ENCODE assay signal across 1 cellular context in the genomic region with DNA sequence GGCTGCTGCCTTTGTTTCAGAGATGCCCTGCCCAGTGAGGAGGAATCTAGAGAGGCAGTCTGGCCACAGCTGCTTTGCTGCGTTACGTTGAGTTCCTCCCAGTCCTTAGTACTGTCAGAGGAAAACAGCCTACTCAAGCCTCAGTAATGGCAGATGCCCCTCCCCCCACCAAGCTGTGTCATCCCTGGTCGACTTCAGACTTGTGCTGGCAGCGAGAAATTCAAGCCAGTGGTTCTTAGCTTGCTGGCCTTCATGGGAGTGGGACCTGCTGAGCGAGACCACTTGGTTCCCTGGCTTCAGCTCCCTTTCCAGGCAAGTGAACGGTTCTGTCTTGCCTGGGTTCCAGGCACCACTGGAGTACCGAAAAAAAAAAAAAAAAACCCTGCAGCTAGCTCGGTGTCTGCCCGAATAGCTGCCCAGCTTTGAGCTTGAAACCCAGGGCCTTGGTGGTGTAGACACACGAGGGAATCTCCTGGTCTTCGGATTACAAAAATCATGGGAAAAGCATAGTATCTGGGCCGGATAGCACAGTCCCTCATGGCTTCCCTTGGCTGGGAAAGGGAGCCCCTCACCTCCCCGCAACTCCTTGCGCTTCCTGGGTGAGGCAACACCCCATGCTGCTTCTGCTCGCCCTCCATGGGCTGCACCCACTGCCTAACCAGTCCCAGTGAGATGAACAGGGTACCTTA.
TF ChIP-seq lines count a peak whose summit lies in the region.

No MANE protein-coding gene starts in this region.

TF ChIP-seq in K562, 482 proteins besides CTCF, POLR2A, EP300 and RAD21 (continued from another document and continues in another):
- TF ChIP-seq, protein P1, sequence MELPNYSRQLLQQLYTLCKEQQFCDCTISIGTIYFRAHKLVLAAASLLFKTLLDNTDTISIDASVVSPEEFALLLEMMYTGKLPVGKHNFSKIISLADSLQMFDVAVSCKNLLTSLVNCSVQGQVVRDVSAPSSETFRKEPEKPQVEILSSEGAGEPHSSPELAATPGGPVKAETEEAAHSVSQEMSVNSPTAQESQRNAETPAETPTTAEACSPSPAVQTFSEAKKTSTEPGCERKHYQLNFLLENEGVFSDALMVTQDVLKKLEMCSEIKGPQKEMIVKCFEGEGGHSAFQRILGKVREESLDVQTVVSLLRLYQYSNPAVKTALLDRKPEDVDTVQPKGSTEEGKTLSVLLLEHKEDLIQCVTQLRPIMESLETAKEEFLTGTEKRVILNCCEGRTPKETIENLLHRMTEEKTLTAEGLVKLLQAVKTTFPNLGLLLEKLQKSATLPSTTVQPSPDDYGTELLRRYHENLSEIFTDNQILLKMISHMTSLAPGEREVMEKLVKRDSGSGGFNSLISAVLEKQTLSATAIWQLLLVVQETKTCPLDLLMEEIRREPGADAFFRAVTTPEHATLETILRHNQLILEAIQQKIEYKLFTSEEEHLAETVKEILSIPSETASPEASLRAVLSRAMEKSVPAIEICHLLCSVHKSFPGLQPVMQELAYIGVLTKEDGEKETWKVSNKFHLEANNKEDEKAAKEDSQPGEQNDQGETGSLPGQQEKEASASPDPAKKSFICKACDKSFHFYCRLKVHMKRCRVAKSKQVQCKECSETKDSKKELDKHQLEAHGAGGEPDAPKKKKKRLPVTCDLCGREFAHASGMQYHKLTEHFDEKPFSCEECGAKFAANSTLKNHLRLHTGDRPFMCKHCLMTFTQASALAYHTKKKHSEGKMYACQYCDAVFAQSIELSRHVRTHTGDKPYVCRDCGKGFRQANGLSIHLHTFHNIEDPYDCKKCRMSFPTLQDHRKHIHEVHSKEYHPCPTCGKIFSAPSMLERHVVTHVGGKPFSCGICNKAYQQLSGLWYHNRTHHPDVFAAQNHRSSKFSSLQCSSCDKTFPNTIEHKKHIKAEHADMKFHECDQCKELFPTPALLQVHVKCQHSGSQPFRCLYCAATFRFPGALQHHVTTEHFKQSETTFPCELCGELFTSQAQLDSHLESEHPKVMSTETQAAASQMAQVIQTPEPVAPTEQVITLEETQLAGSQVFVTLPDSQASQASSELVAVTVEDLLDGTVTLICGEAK (IDR thresholded peaks at IDR 0.05), result no peak
- TF ChIP-seq, protein P1 (CRISPR knock-in tag; IDR thresholded peaks at IDR 0.05), result no peak
- TF ChIP-seq PML (IDR thresholded peaks at IDR 0.05; ENCODE audit: low read length), result no peak
- TF ChIP-seq TFAM (CRISPR knock-in tag; conservative IDR thresholded peaks at IDR 0.05), result no peak
- TF ChIP-seq, protein P2, sequence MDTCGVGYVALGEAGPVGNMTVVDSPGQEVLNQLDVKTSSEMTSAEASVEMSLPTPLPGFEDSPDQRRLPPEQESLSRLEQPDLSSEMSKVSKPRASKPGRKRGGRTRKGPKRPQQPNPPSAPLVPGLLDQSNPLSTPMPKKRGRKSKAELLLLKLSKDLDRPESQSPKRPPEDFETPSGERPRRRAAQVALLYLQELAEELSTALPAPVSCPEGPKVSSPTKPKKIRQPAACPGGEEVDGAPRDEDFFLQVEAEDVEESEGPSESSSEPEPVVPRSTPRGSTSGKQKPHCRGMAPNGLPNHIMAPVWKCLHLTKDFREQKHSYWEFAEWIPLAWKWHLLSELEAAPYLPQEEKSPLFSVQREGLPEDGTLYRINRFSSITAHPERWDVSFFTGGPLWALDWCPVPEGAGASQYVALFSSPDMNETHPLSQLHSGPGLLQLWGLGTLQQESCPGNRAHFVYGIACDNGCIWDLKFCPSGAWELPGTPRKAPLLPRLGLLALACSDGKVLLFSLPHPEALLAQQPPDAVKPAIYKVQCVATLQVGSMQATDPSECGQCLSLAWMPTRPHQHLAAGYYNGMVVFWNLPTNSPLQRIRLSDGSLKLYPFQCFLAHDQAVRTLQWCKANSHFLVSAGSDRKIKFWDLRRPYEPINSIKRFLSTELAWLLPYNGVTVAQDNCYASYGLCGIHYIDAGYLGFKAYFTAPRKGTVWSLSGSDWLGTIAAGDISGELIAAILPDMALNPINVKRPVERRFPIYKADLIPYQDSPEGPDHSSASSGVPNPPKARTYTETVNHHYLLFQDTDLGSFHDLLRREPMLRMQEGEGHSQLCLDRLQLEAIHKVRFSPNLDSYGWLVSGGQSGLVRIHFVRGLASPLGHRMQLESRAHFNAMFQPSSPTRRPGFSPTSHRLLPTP (IDR thresholded peaks at IDR 0.05; ENCODE audit: borderline replicate concordance, extremely low read depth, insufficient read length), result no peak
- 0 out of 2 replicates have a peak, but pooled peaks have one; percentile 50 for TF ChIP-seq ZNF197 (CRISPR knock-in tag; IDR thresholded peaks at IDR 0.05; ENCODE audit: low read depth)
- peak; percentile 58 for TF ChIP-seq POLR2G (IDR thresholded peaks at IDR 0.05; ENCODE audit: low read depth, low read length)
- TF ChIP-seq, protein P3, sequence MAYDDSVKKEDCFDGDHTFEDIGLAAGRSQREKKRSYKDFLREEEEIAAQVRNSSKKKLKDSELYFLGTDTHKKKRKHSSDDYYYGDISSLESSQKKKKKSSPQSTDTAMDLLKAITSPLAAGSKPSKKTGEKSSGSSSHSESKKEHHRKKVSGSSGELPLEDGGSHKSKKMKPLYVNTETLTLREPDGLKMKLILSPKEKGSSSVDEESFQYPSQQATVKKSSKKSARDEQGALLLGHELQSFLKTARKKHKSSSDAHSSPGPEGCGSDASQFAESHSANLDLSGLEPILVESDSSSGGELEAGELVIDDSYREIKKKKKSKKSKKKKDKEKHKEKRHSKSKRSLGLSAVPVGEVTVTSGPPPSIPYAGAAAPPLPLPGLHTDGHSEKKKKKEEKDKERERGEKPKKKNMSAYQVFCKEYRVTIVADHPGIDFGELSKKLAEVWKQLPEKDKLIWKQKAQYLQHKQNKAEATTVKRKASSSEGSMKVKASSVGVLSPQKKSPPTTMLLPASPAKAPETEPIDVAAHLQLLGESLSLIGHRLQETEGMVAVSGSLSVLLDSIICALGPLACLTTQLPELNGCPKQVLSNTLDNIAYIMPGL (CRISPR knock-in tag; IDR thresholded peaks at IDR 0.05), result no peak
- TF ChIP-seq, protein P4, sequence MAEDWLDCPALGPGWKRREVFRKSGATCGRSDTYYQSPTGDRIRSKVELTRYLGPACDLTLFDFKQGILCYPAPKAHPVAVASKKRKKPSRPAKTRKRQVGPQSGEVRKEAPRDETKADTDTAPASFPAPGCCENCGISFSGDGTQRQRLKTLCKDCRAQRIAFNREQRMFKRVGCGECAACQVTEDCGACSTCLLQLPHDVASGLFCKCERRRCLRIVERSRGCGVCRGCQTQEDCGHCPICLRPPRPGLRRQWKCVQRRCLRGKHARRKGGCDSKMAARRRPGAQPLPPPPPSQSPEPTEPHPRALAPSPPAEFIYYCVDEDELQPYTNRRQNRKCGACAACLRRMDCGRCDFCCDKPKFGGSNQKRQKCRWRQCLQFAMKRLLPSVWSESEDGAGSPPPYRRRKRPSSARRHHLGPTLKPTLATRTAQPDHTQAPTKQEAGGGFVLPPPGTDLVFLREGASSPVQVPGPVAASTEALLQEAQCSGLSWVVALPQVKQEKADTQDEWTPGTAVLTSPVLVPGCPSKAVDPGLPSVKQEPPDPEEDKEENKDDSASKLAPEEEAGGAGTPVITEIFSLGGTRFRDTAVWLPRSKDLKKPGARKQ (CRISPR knock-in tag; IDR thresholded peaks at IDR 0.05), result no peak
- TF ChIP-seq KLF13 (tag; IDR thresholded peaks at IDR 0.05; ENCODE audit: borderline replicate concordance, low read depth), result no peak; the same call in none of the 2 replicates
- no peak for TF ChIP-seq ZNF778 (CRISPR knock-in tag; IDR thresholded peaks at IDR 0.05)
- TF ChIP-seq ZNF384 (IDR thresholded peaks at IDR 0.05; ENCODE audit: low read depth, low read length), result no peak; the same call in none of the 2 replicates
- TF ChIP-seq, protein P5, sequence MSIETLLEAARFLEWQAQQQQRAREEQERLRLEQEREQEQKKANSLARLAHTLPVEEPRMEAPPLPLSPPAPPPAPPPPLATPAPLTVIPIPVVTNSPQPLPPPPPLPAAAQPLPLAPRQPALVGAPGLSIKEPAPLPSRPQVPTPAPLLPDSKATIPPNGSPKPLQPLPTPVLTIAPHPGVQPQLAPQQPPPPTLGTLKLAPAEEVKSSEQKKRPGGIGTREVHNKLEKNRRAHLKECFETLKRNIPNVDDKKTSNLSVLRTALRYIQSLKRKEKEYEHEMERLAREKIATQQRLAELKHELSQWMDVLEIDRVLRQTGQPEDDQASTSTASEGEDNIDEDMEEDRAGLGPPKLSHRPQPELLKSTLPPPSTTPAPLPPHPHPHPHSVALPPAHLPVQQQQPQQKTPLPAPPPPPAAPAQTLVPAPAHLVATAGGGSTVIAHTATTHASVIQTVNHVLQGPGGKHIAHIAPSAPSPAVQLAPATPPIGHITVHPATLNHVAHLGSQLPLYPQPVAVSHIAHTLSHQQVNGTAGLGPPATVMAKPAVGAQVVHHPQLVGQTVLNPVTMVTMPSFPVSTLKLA (conservative IDR thresholded peaks at IDR 0.05), result peak in 1 of 2 experiments; percentile 56; a peak in 2 of 4 replicates
- no peak for TF ChIP-seq THRAP3 (IDR thresholded peaks at IDR 0.05; ENCODE audit: borderline replicate concordance)
- TF ChIP-seq ZNF354B (CRISPR knock-in tag; IDR thresholded peaks at IDR 0.05), result no peak
- TF ChIP-seq, protein P6, sequence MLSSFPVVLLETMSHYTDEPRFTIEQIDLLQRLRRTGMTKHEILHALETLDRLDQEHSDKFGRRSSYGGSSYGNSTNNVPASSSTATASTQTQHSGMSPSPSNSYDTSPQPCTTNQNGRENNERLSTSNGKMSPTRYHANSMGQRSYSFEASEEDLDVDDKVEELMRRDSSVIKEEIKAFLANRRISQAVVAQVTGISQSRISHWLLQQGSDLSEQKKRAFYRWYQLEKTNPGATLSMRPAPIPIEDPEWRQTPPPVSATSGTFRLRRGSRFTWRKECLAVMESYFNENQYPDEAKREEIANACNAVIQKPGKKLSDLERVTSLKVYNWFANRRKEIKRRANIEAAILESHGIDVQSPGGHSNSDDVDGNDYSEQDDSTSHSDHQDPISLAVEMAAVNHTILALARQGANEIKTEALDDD (IDR thresholded peaks at IDR 0.05), result no peak
- TF ChIP-seq ZNF274 (IDR thresholded peaks at IDR 0.05; ENCODE audit: borderline replicate concordance, low read depth, low read length), result no peak
- TF ChIP-seq ZNF431 (CRISPR knock-in tag; IDR thresholded peaks at IDR 0.05), result no peak
- TF ChIP-seq, protein P7, sequence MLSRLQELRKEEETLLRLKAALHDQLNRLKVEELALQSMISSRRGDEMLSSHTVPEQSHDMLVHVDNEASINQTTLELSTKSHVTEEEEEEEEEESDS (CRISPR knock-in tag; IDR thresholded peaks at IDR 0.05), result no peak
- TF ChIP-seq, protein P8, sequence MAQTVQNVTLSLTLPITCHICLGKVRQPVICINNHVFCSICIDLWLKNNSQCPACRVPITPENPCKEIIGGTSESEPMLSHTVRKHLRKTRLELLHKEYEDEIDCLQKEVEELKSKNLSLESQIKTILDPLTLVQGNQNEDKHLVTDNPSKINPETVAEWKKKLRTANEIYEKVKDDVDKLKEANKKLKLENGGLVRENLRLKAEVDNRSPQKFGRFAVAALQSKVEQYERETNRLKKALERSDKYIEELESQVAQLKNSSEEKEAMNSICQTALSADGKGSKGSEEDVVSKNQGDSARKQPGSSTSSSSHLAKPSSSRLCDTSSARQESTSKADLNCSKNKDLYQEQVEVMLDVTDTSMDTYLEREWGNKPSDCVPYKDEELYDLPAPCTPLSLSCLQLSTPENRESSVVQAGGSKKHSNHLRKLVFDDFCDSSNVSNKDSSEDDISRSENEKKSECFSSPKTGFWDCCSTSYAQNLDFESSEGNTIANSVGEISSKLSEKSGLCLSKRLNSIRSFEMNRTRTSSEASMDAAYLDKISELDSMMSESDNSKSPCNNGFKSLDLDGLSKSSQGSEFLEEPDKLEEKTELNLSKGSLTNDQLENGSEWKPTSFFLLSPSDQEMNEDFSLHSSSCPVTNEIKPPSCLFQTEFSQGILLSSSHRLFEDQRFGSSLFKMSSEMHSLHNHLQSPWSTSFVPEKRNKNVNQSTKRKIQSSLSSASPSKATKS (CRISPR knock-in tag; IDR thresholded peaks at IDR 0.05), result no peak
- no peak for TF ChIP-seq HEY1 (CRISPR knock-in tag; IDR thresholded peaks at IDR 0.05; ENCODE audit: borderline replicate concordance)
- TF ChIP-seq ZBTB17 (CRISPR knock-in tag; IDR thresholded peaks at IDR 0.05), result no peak
- TF ChIP-seq TAF15 (IDR thresholded peaks at IDR 0.05; ENCODE audit: low read depth, low read length), result no peak
- peak; percentile 84 for TF ChIP-seq RBBP5 (IDR thresholded peaks at IDR 0.05; ENCODE audit: borderline replicate concordance, insufficient read depth, low read length, poor library complexity, severe bottlenecking)
- TF ChIP-seq, protein P9, sequence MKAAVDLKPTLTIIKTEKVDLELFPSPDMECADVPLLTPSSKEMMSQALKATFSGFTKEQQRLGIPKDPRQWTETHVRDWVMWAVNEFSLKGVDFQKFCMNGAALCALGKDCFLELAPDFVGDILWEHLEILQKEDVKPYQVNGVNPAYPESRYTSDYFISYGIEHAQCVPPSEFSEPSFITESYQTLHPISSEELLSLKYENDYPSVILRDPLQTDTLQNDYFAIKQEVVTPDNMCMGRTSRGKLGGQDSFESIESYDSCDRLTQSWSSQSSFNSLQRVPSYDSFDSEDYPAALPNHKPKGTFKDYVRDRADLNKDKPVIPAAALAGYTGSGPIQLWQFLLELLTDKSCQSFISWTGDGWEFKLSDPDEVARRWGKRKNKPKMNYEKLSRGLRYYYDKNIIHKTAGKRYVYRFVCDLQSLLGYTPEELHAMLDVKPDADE (conservative IDR thresholded peaks at IDR 0.05; ENCODE audit: control insufficient read depth, low read depth, low read length), result no peak
- TF ChIP-seq SREBF2 (CRISPR knock-in tag; IDR thresholded peaks at IDR 0.05), result no peak
- peak; percentile 7; the same call in 1 of the 2 replicates for TF ChIP-seq CTBP1 (IDR thresholded peaks at IDR 0.05; ENCODE audit: borderline replicate concordance)
- no peak for TF ChIP-seq TRIM28 (IDR thresholded peaks at IDR 0.05)
- no peak for TF ChIP-seq RBM17 (IDR thresholded peaks at IDR 0.05; ENCODE audit: borderline replicate concordance, low read depth, low read length)
